Comparison of ENCODE assay signal across 8 cellular contexts in genomic region chr19:11505032-11505503, GRCh38. TPM values are rescaled to one million over a fixed set of nuclear protein-coding genes. Genes with fewer than 3 reads are reported as not detected.
DNase-seq lines count a peak whose midpoint lies in the region; ATAC-seq and TF ChIP-seq lines count a peak whose summit lies in the region.

No MANE protein-coding gene starts in this region.

- H3K4me3 Mint-ChIP-seq in immature natural killer cell: peak overlapping the region; percentile 68 to 90 (median 86)

- no peak for TF ChIP-seq CTCF in WI38 (IDR thresholded peaks at IDR 0.05; ENCODE audit: low read depth, low read length)
- TF ChIP-seq CTCF in mammary epithelial cell (conservative IDR thresholded peaks at IDR 0.05 in 1 of 2, IDR thresholded peaks at IDR 0.05 in 1 of 2; ENCODE audit: extremely low read depth in 1 of 2, insufficient read depth in 1 of 2, low read depth in 1 of 2, low read length in 2 of 2): no peak

- intact Hi-C loops in mammary epithelial cell (cut with micrococcal nuclease): loop anchor here (1.0 kb wide), 2 partner anchors 9 to 23 kb away; no protein-coding TSS in a partner anchor

- H3K4me1 ChIP-seq in mammary epithelial cell (ENCODE audit: insufficient read depth, low read length): peaks cover 13% of the 10 kb centered on the region

- no peaks in the 10 kb centered on the region for H3K9me3 ChIP-seq in mammary epithelial cell (replicated peaks; ENCODE audit: insufficient read depth, low read length)

- peak overlapping the region; percentile 82 for H3K27ac ChIP-seq in mammary epithelial cell (ENCODE audit: insufficient read depth, low read depth, low read length)

- peak overlapping the region; percentile 90 for H2AFZ ChIP-seq in mammary epithelial cell (ENCODE audit: low read depth, low read length)

- H3K79me2 ChIP-seq in mammary epithelial cell (ENCODE audit: insufficient read depth, low read length): peaks cover 20% of the 10 kb centered on the region

- H4K20me1 ChIP-seq in mammary epithelial cell (ENCODE audit: insufficient read depth, low read length): no peaks in the 10 kb centered on the region

- dilution Hi-C loops in mammary epithelial cell (cut with HindIII; ENCODE audit: low sequenced_read_pairs): no loop called here

- DNase-seq in ACHN (peak; percentile 92), NCI-H2196 (lab: John Stamatoyannopoulos, UW; ENCODE audit: unreplicated experiment) (peak; percentile 97), mammary epithelial cell (peak; percentile 93), immature natural killer cell (peak; percentile 96), smooth muscle cell of the brain vasculature (ENCODE audit: low read depth, low spot score) (peak; percentile 84)

- no peaks in the 10 kb centered on the region for H3K27me3 ChIP-seq in mammary epithelial cell (ENCODE audit: insufficient read depth, low read length)

- CTCF ChIA-PET in mammary epithelial cell (lab: Charles Lee; ENCODE audit: low non-redundant PET): no interaction called here

- no peaks in the 10 kb centered on the region for H3K36me3 ChIP-seq in mammary epithelial cell (ENCODE audit: insufficient read depth, low read length)

- BruUV-seq in mammary epithelial cell (replicated peaks; lab: Mats Ljungman, UMichigan): TSS peak; percentile 28

- in situ Hi-C loops in ACHN (cut with HindIII; ENCODE audit: low pct_ligation_motif_present, low pct_unique_long_range_greater_than_20kb, low sequenced_read_pairs) (no loop called here), mammary epithelial cell (cut with MboI; ENCODE audit: low sequenced_read_pairs in 2 of 2) (no loop called here)

- H3K4me3 ChIP-seq in WI38 (ENCODE audit: low read depth, low read length) (peak overlapping the region; percentile 76), mammary epithelial cell (replicated peaks in 1 of 3; ENCODE audit: insufficient read depth in 1 of 3, low read depth in 2 of 3, low read length in 3 of 3) (peak overlapping the region; percentile 52 to 77 (median 73))

- H3K4me2 ChIP-seq in mammary epithelial cell (ENCODE audit: insufficient read depth, low read depth, low read length): peak overlapping the region; percentile 98

- H3K9me3 Mint-ChIP-seq in immature natural killer cell: no peaks in the 10 kb centered on the region

- H3K27ac Mint-ChIP-seq in immature natural killer cell: peak overlapping the region; percentile 85 to 91 (median 89)

- H3K36me3 Mint-ChIP-seq in immature natural killer cell: peaks cover 0 to 4% (median 0%) of the 10 kb centered on the region in 3 donors

- H3K4me1 Mint-ChIP-seq in immature natural killer cell: peaks cover 14 to 16% of the 10 kb centered on the region in 2 donors

- peaks cover 3 to 9% (median 5%) of the 10 kb centered on the region in 3 donors for H3K27me3 Mint-ChIP-seq in immature natural killer cell (ENCODE audit: low read depth in 3 of 3)

- 14% methylated on average over 1 of the region's 33 CpGs for WGBS in mammary epithelial cell (ENCODE audit: low coverage, missing lambda C conversion rate)

- peak overlapping the region; percentile 65 for H3K9ac ChIP-seq in mammary epithelial cell (ENCODE audit: insufficient read depth, low read length)

- ATAC-seq in GM18873 (IDR thresholded peaks at IDR 0.05; ENCODE audit: low FRiP score, unreplicated experiment): peak; percentile 88
- ATAC-seq in HG03139 (IDR thresholded peaks at IDR 0.05; ENCODE audit: unreplicated experiment): peak; percentile 85

RNA-seq across cellular contexts. Expression of gene ZNF653, which starts 0.6 kb away (rescaled TPM):
- total RNA-seq in mammary epithelial cell: 1 to 10 TPM; 5.2 to 6.2 TPM
- polyA plus RNA-seq in mammary epithelial cell: 10.1 TPM
- polyA minus RNA-seq in mammary epithelial cell: 41.1 TPM
- 1 to 10 TPM in 2 of 3 donors, under 1 TPM in 1; 0.78 to 3.3 (median 1.1) TPM for polyA plus RNA-seq in immature natural killer cell

RNA-seq across cellular contexts. Expression of gene ECSIT, which starts 23.9 kb away (rescaled TPM):
- total RNA-seq in mammary epithelial cell: 10 to 100 TPM; 13.7 to 16.8 TPM
- polyA plus RNA-seq in mammary epithelial cell (28.5 TPM), immature natural killer cell (10 to 100 TPM; 25.6 to 29.4 (median 26.2) TPM)
- polyA minus RNA-seq in mammary epithelial cell: 23.6 TPM

RNA-seq across cellular contexts. Expression of gene ELAVL3, which starts 24.2 kb away (rescaled TPM):
- not detected for total RNA-seq in mammary epithelial cell
- polyA plus RNA-seq in mammary epithelial cell (not detected), immature natural killer cell (not detected)
- polyA minus RNA-seq in mammary epithelial cell: not detected

RNA-seq across cellular contexts. Expression of gene CNN1, which starts 33.6 kb away (rescaled TPM):
- 10 to 100 TPM in 1 of 2 donors, not detected in 1; 35.3 TPM for total RNA-seq in mammary epithelial cell
- polyA plus RNA-seq in mammary epithelial cell (0.03 TPM), immature natural killer cell (not detected)
- polyA minus RNA-seq in mammary epithelial cell: not detected

RNA-seq across cellular contexts. Expression of gene ELOF1, which starts 54.0 kb away (rescaled TPM):
- total RNA-seq in mammary epithelial cell: 10 to 100 TPM; 34.7 to 71.2 TPM
- polyA plus RNA-seq in mammary epithelial cell: 93.0 TPM
- 70.5 TPM for polyA minus RNA-seq in mammary epithelial cell
- polyA plus RNA-seq in immature natural killer cell: 100 to 1,000 TPM in 1 of 3 donors, 10 to 100 TPM in 2; 88.4 to 102 (median 98.3) TPM

Comparison
In these comparisons a context has a peak if more than half of its experiments do, and no peak if none do; other contexts are left out.
1. Peak in every context shown above with its lines: DNase-seq, ATAC-seq, H3K4me3 ChIP-seq and H3K27ac ChIP-seq.